26 cellular contexts compared by ENCODE assay signal in genomic region chr3:175234541-175234940, GRCh38.
"Had no signal": no experiment of that assay in that cellular context is flagged by ENCODE, and none has a peak within 500 bp of the region (broad histone marks: within the 10 kb centered on the region; RNA-seq: fewer than 3 reads in every experiment).

No MANE protein-coding gene starts in this region.

- H3K36me3 ChIP-seq: colonic mucosa, esophagus squamous epithelium, gastrocnemius medialis, heart left ventricle, left lung, lower lobe of right lung had no signal

- H3K4me2 ChIP-seq: hepatocyte had no signal

- H3K27ac ChIP-seq: colonic mucosa, epithelial cell of prostate, esophagus squamous epithelium, gastrocnemius medialis, heart left ventricle, hepatocyte, left lung, lower lobe of right lung had no signal

- H3K4me1 ChIP-seq: colonic mucosa, esophagus squamous epithelium, gastrocnemius medialis, heart left ventricle, left lung, lower lobe of right lung had no signal

- H3K27me3 ChIP-seq: colonic mucosa, esophagus squamous epithelium, gastrocnemius medialis, heart left ventricle, hepatocyte, left lung had no signal

- H3K9me3 ChIP-seq: colonic mucosa, esophagus squamous epithelium, gastrocnemius medialis, heart left ventricle, lower lobe of right lung, mucosa of descending colon had no signal

- H2AFZ ChIP-seq: hepatocyte had no signal

- H3K79me2 ChIP-seq: hepatocyte had no signal

- DNase-seq: colonic mucosa; cortex of kidney; effector CD8-positive, alpha-beta T cell; effector memory CD8-positive, alpha-beta T cell; endodermal cell; erythroblast; esophagus squamous epithelium; foreskin fibroblast; foreskin melanocyte; gastrocnemius medialis; glutamatergic neuron; heart left ventricle; hypothalamus; immature natural killer cell; islet precursor cell; left cardiac atrium; left lung; left ventricle myocardium superior; lower lobe of right lung; mesenchymal stem cell; mucosa of descending colon; naive B cell had no signal

- H3K4me3 ChIP-seq: colonic mucosa, esophagus squamous epithelium, gastrocnemius medialis, heart left ventricle, hepatocyte, left lung, lower lobe of right lung, mucosa of descending colon had no signal

- FAIRE-seq: endometrium had no signal

- ATAC-seq: effector memory CD8-positive, alpha-beta T cell; esophagus mucosa; gastrocnemius medialis; heart left ventricle; left cardiac atrium; left lung; left ventricle myocardium superior; lower lobe of right lung; mucosa of descending colon had no signal
